Comparison of ENCODE assay signal across 2 cellular contexts in the genomic region with DNA sequence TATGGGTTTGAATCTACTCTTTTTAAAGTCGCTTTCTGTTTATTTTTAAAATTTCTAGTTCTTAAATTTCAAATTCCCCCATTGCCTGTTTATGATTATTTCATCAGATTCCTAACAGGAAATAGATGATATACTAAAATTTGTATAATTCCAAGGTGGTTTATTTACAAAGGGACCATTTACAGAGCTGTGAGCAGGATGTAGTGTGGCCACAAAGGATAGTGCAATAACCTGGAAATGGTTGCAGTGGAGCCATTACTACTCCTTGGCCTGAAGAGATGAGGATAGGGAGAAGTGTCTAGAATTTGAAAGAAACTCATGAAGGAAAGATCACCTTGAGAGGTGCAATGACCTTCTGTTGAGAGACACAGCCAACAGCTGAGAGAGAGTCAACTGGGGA.
TF ChIP-seq lines count a peak whose summit lies in the region.

No MANE protein-coding gene starts in this region.

TF ChIP-seq in GM23338, 12 proteins besides CTCF, POLR2A, EP300 and RAD21 (continues in another document):
- TF ChIP-seq JUNB (IDR thresholded peaks at IDR 0.05; ENCODE audit: unreplicated experiment) (no peak), ZNF462 (CRISPR knock-in tag; IDR thresholded peaks at IDR 0.05) (no peak), EZH2 (IDR thresholded peaks at IDR 0.05; ENCODE audit: low read depth, unreplicated experiment) (no peak), ZNF331 (CRISPR knock-in tag; IDR thresholded peaks at IDR 0.05; ENCODE audit: low read depth) (no peak), ZNF114 (CRISPR knock-in tag; IDR thresholded peaks at IDR 0.05) (no peak), EZH2phosphoT487 (IDR thresholded peaks at IDR 0.05; ENCODE audit: unreplicated experiment) (no peak), ETS1 (IDR thresholded peaks at IDR 0.05) (no peak), CREB1 (CRISPR knock-in tag; IDR thresholded peaks at IDR 0.05; ENCODE audit: low read depth) (no peak), STAT1 (IDR thresholded peaks at IDR 0.05; ENCODE audit: unreplicated experiment) (no peak), NANOG (IDR thresholded peaks at IDR 0.05; ENCODE audit: borderline replicate concordance) (no peak)

TF ChIP-seq in HepG2, 621 proteins besides CTCF, POLR2A, EP300 and RAD21:
- no peak for TF ChIP-seq ATF2 (CRISPR knock-in tag; IDR thresholded peaks at IDR 0.05)
- no peak for TF ChIP-seq KLF13 (CRISPR knock-in tag; IDR thresholded peaks at IDR 0.05)
- no peak for TF ChIP-seq TCF7L2 (IDR thresholded peaks at IDR 0.05; ENCODE audit: low read depth, low read length)
- TF ChIP-seq ONECUT2 (CRISPR knock-in tag; IDR thresholded peaks at IDR 0.05) = no peak
- TF ChIP-seq ZNF235 (CRISPR knock-in tag; IDR thresholded peaks at IDR 0.05; ENCODE audit: borderline replicate concordance) = no peak
